12 cellular contexts compared by ENCODE assay signal in genomic region chr7:56287429-56288138, GRCh38.
DNase-seq lines count a peak whose midpoint lies in the region; ATAC-seq, FAIRE-seq and TF ChIP-seq lines count a peak whose summit lies in the region.
"Had no signal": no experiment of that assay in that cellular context is flagged by ENCODE, and none has a peak within 500 bp of the region (broad histone marks: within the 10 kb centered on the region; RNA-seq: fewer than 3 reads in every experiment).

No MANE protein-coding gene starts in this region.

- TF ChIP-seq POLR2A in gastroesophageal sphincter (IDR thresholded peaks at IDR 0.05), result no peak
- TF ChIP-seq POLR2A in prostate gland (IDR thresholded peaks at IDR 0.05), result no peak
- no peak for TF ChIP-seq POLR2A in GM12892 (IDR thresholded peaks at IDR 0.05; ENCODE audit: low read depth, low read length)

- no peak for TF ChIP-seq CTCF in gastroesophageal sphincter (IDR thresholded peaks at IDR 0.05)
- TF ChIP-seq CTCF in prostate gland (IDR thresholded peaks at IDR 0.05), result no peak

- intact Hi-C loops in prostate gland (cut with DNase I), result no loop called here

- H3K36me3 ChIP-seq in gastroesophageal sphincter (no peaks in the 10 kb centered on the region), prostate gland (no peaks in the 10 kb centered on the region)

- peak; percentile 55 for DNase-seq in DMS114 treated with DMSO at 0.1 percent for 48 hours (lab: John Stamatoyannopoulos, UW; ENCODE audit: unreplicated experiment)
- peak; percentile 56 for DNase-seq in NCI-H748 treated with DMSO at 0.1 percent for 48 hours (lab: John Stamatoyannopoulos, UW)
- DNase-seq in prostate gland (ENCODE audit: low spot score), result no peak
- DNase-seq in activated T-cell treated with anti-CD3 and anti-CD28 coated beads, Interleukin-2, amount 50 U/mL, for 1 hour, result no peak
- no peak for DNase-seq in GM12892 (ENCODE audit: insufficient read length)
- DNase-seq: activated gamma-delta T cell, NCI-H226 had no signal

- peak; percentile 48 for ATAC-seq in gastroesophageal sphincter
- no peak for ATAC-seq in HG03378 (IDR thresholded peaks at IDR 0.05; ENCODE audit: unreplicated experiment)
- ATAC-seq in GM21528 (IDR thresholded peaks at IDR 0.05; ENCODE audit: low FRiP score, unreplicated experiment), result no peak

- H3K4me3 ChIP-seq in gastroesophageal sphincter (peak overlapping the region; percentile 53 to 58), prostate gland (peak overlapping the region; percentile 19 to 23)

- H3K4me1 ChIP-seq in gastroesophageal sphincter (peaks cover 0 to 14% (median 0%) of the 10 kb centered on the region in 3 donors), prostate gland (replicated peaks) (no peaks in the 10 kb centered on the region)

- H3K27me3 ChIP-seq in gastroesophageal sphincter (no peaks in the 10 kb centered on the region), prostate gland (replicated peaks; ENCODE audit: insufficient read depth) (no peaks in the 10 kb centered on the region)

- FAIRE-seq in GM12892 (lab: Jason Lieb, UNC), result no peak
- FAIRE-seq: HTR-8/SVneo had no signal

- peak overlapping the region in 3 of 4 donors; percentile 17 to 79 (median 75) for H3K27ac ChIP-seq in gastroesophageal sphincter
- peak overlapping the region in 1 of 2 donors; percentile 26 for H3K27ac ChIP-seq in prostate gland
- H3K27ac ChIP-seq: epithelial cell of prostate had no signal

- H3K9me3 ChIP-seq in gastroesophageal sphincter (no peaks in the 10 kb centered on the region), prostate gland (no peaks in the 10 kb centered on the region)

- 2 to 9% methylated on average over 8 to 22 of the region's 57 CpGs for WGBS in gastroesophageal sphincter (ENCODE audit: low coverage in 1 of 2), 2 donors
- 3% methylated on average over 57 of the region's 57 CpGs for WGBS in prostate gland

- no peak for TF ChIP-seq EP300 in gastroesophageal sphincter (IDR thresholded peaks at IDR 0.05)

Comparison
In these comparisons a context has a peak if more than half of its experiments do, and no peak if none do; other contexts are left out.
1. DNase-seq: peak in DMS114 treated with DMSO at 0.1 percent for 48 hours (single experiment) and NCI-H748 treated with DMSO at 0.1 percent for 48 hours (single experiment); none in prostate gland (single experiment), activated T-cell treated with anti-CD3 and anti-CD28 coated beads, Interleukin-2, amount 50 U/mL, for 1 hour (single experiment) and GM12892 (single experiment).